1 cellular context compared by ENCODE assay signal in the genomic region with DNA sequence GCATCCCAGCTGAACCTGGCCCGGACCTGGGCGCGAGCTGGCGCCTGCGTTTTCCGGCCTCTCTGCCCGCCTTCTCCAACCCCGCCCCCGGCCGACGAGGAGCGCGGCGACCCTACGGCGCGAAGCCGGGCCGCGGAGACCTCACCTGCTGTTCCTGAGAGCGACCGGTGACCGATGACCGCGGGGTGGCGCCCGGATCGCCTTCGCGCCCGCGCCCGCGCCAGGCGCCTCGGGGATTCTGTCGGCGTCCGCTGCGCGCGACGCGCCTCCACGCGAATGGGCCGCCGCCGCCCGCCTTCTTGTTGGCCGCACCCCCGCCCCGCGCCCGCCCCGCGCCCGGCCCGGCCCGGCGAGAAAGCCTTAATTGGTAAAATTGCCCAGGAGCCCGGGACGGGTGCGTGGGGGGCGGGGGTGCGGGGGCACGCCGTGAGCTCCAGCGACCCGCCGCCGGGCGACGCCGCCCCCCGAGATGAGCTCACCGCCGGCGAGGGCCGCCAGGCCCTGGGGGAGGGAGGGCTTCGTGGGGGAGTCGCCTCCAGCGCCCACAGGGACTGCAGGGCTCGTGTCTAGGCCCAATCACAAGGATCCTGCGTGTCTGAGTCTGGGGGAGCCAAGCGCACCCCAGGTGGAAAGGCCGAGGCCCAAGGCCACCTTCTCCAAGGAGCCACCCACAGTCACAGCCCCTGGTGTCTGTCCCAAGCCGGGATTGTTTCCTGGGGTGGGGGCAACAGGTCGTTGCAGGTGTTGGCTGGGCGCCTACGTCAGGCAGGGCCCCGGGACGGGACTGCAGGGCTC.
TF ChIP-seq lines count a peak whose summit lies in the region.

A gene with protein sequence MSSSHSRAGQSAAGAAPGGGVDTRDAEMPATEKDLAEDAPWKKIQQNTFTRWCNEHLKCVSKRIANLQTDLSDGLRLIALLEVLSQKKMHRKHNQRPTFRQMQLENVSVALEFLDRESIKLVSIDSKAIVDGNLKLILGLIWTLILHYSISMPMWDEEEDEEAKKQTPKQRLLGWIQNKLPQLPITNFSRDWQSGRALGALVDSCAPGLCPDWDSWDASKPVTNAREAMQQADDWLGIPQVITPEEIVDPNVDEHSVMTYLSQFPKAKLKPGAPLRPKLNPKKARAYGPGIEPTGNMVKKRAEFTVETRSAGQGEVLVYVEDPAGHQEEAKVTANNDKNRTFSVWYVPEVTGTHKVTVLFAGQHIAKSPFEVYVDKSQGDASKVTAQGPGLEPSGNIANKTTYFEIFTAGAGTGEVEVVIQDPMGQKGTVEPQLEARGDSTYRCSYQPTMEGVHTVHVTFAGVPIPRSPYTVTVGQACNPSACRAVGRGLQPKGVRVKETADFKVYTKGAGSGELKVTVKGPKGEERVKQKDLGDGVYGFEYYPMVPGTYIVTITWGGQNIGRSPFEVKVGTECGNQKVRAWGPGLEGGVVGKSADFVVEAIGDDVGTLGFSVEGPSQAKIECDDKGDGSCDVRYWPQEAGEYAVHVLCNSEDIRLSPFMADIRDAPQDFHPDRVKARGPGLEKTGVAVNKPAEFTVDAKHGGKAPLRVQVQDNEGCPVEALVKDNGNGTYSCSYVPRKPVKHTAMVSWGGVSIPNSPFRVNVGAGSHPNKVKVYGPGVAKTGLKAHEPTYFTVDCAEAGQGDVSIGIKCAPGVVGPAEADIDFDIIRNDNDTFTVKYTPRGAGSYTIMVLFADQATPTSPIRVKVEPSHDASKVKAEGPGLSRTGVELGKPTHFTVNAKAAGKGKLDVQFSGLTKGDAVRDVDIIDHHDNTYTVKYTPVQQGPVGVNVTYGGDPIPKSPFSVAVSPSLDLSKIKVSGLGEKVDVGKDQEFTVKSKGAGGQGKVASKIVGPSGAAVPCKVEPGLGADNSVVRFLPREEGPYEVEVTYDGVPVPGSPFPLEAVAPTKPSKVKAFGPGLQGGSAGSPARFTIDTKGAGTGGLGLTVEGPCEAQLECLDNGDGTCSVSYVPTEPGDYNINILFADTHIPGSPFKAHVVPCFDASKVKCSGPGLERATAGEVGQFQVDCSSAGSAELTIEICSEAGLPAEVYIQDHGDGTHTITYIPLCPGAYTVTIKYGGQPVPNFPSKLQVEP (N-terminal part only) (minus strand): TSS at position 274 of the 795 bp plus-strand sequence. CDS start 3,389 bp downstream, outside the sequence.

TF ChIP-seq in HepG2, 621 proteins besides CTCF, POLR2A, EP300 and RAD21 (continues in another document):
- TF ChIP-seq TCF7L2 (IDR thresholded peaks at IDR 0.05; ENCODE audit: low read depth, low read length) (no peak), RORA (CRISPR knock-in tag; IDR thresholded peaks at IDR 0.05) (no peak), PTBP1 (IDR thresholded peaks at IDR 0.05; ENCODE audit: low read depth, low read length, poor library complexity, severe bottlenecking) (no peak), BHLHE40 (IDR thresholded peaks at IDR 0.05; ENCODE audit: low read length) (no peak), ZBTB21 (CRISPR knock-in tag; IDR thresholded peaks at IDR 0.05) (no peak), MTF1 (CRISPR knock-in tag; IDR thresholded peaks at IDR 0.05) (no peak), ZNF547 (CRISPR knock-in tag; IDR thresholded peaks at IDR 0.05) (no peak), ZNF382 (CRISPR knock-in tag; IDR thresholded peaks at IDR 0.05; ENCODE audit: borderline replicate concordance) (no peak), PHF8 (CRISPR knock-in tag; IDR thresholded peaks at IDR 0.05) (0 out of 2 replicates have a peak, but pooled peaks have one; percentile 20), ZMAT3 (CRISPR knock-in tag; conservative IDR thresholded peaks at IDR 0.05) (no peak), ERF (CRISPR knock-in tag; IDR thresholded peaks at IDR 0.05) (no peak), ZNF354B (CRISPR knock-in tag; IDR thresholded peaks at IDR 0.05) (no peak), PCBP2 (optimal IDR thresholded peaks at IDR 0.05; ENCODE audit: low read depth, low read length, poor library complexity, severe bottlenecking) (no peak), HNRNPL (IDR thresholded peaks at IDR 0.05; ENCODE audit: low read depth, low read length) (no peak), ZNF383 (CRISPR knock-in tag; IDR thresholded peaks at IDR 0.05; ENCODE audit: borderline replicate concordance) (no peak), ZIK1 (CRISPR knock-in tag; IDR thresholded peaks at IDR 0.05; ENCODE audit: borderline replicate concordance, low read depth) (no peak), HNRNPK (IDR thresholded peaks at IDR 0.05; ENCODE audit: low read depth, low read length, poor library complexity, severe bottlenecking) (no peak), MIXL1 (CRISPR knock-in tag; IDR thresholded peaks at IDR 0.05) (no peak), RNF2 (conservative IDR thresholded peaks at IDR 0.05; ENCODE audit: low read depth) (no peak), ZFP90 (CRISPR knock-in tag; IDR thresholded peaks at IDR 0.05; ENCODE audit: borderline replicate concordance) (no peak), KDM2A (CRISPR knock-in tag; IDR thresholded peaks at IDR 0.05; ENCODE audit: borderline replicate concordance, low read depth) (peak; percentile 37; the same call in 1 of the 2 replicates), CCAR2 (optimal IDR thresholded peaks at IDR 0.05; ENCODE audit: low read depth, low read length) (no peak), PITX1 (CRISPR knock-in tag; IDR thresholded peaks at IDR 0.05) (no peak), CBX1 (IDR thresholded peaks at IDR 0.05; ENCODE audit: low read depth) (no peak), ZFP36L1 (CRISPR knock-in tag; IDR thresholded peaks at IDR 0.05) (no peak), GABPB1 (CRISPR knock-in tag; IDR thresholded peaks at IDR 0.05) (0 out of 2 replicates have a peak, but pooled peaks have one; percentile 48), ZNF335 (CRISPR knock-in tag; IDR thresholded peaks at IDR 0.05) (no peak), ZNF563 (CRISPR knock-in tag; IDR thresholded peaks at IDR 0.05) (0 out of 2 replicates have a peak, but pooled peaks have one; percentile 34), REL (CRISPR knock-in tag; conservative IDR thresholded peaks at IDR 0.05) (no peak), SNAI1 (CRISPR knock-in tag; IDR thresholded peaks at IDR 0.05; ENCODE audit: borderline replicate concordance) (no peak), ZNF274 (CRISPR knock-in tag; IDR thresholded peaks at IDR 0.05) (0 out of 2 replicates have a peak, but pooled peaks have one; percentile 13)
- TF ChIP-seq, protein P1, sequence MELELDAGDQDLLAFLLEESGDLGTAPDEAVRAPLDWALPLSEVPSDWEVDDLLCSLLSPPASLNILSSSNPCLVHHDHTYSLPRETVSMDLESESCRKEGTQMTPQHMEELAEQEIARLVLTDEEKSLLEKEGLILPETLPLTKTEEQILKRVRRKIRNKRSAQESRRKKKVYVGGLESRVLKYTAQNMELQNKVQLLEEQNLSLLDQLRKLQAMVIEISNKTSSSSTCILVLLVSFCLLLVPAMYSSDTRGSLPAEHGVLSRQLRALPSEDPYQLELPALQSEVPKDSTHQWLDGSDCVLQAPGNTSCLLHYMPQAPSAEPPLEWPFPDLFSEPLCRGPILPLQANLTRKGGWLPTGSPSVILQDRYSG (CRISPR knock-in tag; IDR thresholded peaks at IDR 0.05) = no peak
- TF ChIP-seq, protein P2, sequence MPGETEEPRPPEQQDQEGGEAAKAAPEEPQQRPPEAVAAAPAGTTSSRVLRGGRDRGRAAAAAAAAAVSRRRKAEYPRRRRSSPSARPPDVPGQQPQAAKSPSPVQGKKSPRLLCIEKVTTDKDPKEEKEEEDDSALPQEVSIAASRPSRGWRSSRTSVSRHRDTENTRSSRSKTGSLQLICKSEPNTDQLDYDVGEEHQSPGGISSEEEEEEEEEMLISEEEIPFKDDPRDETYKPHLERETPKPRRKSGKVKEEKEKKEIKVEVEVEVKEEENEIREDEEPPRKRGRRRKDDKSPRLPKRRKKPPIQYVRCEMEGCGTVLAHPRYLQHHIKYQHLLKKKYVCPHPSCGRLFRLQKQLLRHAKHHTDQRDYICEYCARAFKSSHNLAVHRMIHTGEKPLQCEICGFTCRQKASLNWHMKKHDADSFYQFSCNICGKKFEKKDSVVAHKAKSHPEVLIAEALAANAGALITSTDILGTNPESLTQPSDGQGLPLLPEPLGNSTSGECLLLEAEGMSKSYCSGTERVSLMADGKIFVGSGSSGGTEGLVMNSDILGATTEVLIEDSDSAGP (CRISPR knock-in tag; IDR thresholded peaks at IDR 0.05; ENCODE audit: borderline replicate concordance) = no peak
- TF ChIP-seq, protein P3, sequence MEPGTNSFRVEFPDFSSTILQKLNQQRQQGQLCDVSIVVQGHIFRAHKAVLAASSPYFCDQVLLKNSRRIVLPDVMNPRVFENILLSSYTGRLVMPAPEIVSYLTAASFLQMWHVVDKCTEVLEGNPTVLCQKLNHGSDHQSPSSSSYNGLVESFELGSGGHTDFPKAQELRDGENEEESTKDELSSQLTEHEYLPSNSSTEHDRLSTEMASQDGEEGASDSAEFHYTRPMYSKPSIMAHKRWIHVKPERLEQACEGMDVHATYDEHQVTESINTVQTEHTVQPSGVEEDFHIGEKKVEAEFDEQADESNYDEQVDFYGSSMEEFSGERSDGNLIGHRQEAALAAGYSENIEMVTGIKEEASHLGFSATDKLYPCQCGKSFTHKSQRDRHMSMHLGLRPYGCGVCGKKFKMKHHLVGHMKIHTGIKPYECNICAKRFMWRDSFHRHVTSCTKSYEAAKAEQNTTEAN (CRISPR knock-in tag; conservative IDR thresholded peaks at IDR 0.05) = no peak
- TF ChIP-seq, protein P4, sequence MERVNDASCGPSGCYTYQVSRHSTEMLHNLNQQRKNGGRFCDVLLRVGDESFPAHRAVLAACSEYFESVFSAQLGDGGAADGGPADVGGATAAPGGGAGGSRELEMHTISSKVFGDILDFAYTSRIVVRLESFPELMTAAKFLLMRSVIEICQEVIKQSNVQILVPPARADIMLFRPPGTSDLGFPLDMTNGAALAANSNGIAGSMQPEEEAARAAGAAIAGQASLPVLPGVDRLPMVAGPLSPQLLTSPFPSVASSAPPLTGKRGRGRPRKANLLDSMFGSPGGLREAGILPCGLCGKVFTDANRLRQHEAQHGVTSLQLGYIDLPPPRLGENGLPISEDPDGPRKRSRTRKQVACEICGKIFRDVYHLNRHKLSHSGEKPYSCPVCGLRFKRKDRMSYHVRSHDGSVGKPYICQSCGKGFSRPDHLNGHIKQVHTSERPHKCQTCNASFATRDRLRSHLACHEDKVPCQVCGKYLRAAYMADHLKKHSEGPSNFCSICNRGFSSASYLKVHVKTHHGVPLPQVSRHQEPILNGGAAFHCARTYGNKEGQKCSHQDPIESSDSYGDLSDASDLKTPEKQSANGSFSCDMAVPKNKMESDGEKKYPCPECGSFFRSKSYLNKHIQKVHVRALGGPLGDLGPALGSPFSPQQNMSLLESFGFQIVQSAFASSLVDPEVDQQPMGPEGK (CRISPR knock-in tag; IDR thresholded peaks at IDR 0.05) = 0 out of 2 replicates have a peak, but pooled peaks have one; percentile 30
- TF ChIP-seq, protein P5, sequence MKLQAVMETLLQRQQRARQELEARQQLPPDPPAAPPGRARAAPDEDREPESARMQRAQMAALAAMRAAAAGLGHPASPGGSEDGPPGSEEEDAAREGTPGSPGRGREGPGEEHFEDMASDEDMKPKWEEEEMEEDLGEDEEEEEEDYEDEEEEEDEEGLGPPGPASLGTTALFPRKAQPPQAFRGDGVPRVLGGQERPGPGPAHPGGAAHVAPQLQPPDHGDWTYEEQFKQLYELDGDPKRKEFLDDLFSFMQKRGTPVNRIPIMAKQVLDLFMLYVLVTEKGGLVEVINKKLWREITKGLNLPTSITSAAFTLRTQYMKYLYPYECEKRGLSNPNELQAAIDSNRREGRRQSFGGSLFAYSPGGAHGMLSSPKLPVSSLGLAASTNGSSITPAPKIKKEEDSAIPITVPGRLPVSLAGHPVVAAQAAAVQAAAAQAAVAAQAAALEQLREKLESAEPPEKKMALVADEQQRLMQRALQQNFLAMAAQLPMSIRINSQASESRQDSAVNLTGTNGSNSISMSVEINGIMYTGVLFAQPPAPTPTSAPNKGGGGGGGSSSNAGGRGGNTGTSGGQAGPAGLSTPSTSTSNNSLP (IDR thresholded peaks at IDR 0.05; ENCODE audit: low read depth, low read length) = no peak
- TF ChIP-seq, protein P6, sequence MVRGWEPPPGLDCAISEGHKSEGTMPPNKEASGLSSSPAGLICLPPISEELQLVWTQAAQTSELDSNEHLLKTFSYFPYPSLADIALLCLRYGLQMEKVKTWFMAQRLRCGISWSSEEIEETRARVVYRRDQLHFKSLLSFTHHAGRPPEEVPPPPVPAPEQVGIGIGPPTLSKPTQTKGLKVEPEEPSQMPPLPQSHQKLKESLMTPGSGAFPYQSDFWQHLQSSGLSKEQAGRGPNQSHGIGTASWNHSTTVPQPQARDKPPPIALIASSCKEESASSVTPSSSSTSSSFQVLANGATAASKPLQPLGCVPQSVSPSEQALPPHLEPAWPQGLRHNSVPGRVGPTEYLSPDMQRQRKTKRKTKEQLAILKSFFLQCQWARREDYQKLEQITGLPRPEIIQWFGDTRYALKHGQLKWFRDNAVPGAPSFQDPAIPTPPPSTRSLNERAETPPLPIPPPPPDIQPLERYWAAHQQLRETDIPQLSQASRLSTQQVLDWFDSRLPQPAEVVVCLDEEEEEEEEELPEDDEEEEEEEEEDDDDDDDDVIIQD (CRISPR knock-in tag; IDR thresholded peaks at IDR 0.05; ENCODE audit: low read depth) = no peak
- TF ChIP-seq, protein P7, sequence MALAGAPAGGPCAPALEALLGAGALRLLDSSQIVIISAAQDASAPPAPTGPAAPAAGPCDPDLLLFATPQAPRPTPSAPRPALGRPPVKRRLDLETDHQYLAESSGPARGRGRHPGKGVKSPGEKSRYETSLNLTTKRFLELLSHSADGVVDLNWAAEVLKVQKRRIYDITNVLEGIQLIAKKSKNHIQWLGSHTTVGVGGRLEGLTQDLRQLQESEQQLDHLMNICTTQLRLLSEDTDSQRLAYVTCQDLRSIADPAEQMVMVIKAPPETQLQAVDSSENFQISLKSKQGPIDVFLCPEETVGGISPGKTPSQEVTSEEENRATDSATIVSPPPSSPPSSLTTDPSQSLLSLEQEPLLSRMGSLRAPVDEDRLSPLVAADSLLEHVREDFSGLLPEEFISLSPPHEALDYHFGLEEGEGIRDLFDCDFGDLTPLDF (CRISPR knock-in tag; IDR thresholded peaks at IDR 0.05) = peak; percentile 23; the same call in 1 of the 2 replicates
- TF ChIP-seq, protein P8, sequence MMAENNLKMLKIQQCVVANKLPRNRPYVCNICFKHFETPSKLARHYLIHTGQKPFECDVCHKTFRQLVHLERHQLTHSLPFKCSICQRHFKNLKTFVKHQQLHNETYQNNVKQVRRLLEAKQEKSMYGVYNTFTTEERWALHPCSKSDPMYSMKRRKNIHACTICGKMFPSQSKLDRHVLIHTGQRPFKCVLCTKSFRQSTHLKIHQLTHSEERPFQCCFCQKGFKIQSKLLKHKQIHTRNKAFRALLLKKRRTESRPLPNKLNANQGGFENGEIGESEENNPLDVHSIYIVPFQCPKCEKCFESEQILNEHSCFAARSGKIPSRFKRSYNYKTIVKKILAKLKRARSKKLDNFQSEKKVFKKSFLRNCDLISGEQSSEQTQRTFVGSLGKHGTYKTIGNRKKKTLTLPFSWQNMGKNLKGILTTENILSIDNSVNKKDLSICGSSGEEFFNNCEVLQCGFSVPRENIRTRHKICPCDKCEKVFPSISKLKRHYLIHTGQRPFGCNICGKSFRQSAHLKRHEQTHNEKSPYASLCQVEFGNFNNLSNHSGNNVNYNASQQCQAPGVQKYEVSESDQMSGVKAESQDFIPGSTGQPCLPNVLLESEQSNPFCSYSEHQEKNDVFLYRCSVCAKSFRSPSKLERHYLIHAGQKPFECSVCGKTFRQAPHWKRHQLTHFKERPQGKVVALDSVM (CRISPR knock-in tag; IDR thresholded peaks at IDR 0.05) = no peak
